1 cellular context compared by ENCODE assay signal in the genomic region with DNA sequence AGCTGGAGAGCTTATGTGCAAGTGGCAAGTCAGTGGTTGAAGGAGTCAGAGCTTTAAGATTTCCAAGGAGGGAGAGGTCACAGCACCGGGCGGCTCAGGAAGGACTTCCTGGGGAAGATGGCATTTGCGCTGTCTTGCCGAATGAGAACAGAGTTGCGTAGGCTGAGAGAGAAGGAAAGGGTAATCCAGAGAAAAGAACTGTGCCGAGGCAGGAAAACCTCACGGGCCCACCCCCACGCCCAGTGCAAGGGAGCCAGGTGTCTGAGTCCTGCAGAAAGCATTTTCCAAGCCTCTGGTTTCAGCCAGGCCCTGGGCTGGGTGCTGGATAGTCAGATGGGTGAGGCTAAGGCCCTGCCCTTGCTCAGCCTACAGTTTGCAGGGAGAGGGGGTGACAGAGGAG.
TF ChIP-seq lines count a peak whose summit lies in the region.

No MANE protein-coding gene starts in this region.

TF ChIP-seq in GM23338, 12 proteins besides CTCF, POLR2A, EP300 and RAD21:
- TF ChIP-seq JUNB (IDR thresholded peaks at IDR 0.05; ENCODE audit: unreplicated experiment) (no peak), POLR2AphosphoS5 (IDR thresholded peaks at IDR 0.05; ENCODE audit: low read depth) (no peak), NANOG (IDR thresholded peaks at IDR 0.05; ENCODE audit: borderline replicate concordance) (no peak), ZNF331 (CRISPR knock-in tag; IDR thresholded peaks at IDR 0.05; ENCODE audit: low read depth) (no peak), ZNF114 (CRISPR knock-in tag; IDR thresholded peaks at IDR 0.05) (no peak), EZH2phosphoT487 (IDR thresholded peaks at IDR 0.05; ENCODE audit: unreplicated experiment) (no peak), CREB1 (CRISPR knock-in tag; IDR thresholded peaks at IDR 0.05; ENCODE audit: low read depth) (no peak), EZH2 (IDR thresholded peaks at IDR 0.05; ENCODE audit: low read depth, unreplicated experiment) (no peak), STAT1 (IDR thresholded peaks at IDR 0.05; ENCODE audit: unreplicated experiment) (no peak), ZNF462 (CRISPR knock-in tag; IDR thresholded peaks at IDR 0.05) (no peak)
- TF ChIP-seq, protein P1, sequence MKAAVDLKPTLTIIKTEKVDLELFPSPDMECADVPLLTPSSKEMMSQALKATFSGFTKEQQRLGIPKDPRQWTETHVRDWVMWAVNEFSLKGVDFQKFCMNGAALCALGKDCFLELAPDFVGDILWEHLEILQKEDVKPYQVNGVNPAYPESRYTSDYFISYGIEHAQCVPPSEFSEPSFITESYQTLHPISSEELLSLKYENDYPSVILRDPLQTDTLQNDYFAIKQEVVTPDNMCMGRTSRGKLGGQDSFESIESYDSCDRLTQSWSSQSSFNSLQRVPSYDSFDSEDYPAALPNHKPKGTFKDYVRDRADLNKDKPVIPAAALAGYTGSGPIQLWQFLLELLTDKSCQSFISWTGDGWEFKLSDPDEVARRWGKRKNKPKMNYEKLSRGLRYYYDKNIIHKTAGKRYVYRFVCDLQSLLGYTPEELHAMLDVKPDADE (IDR thresholded peaks at IDR 0.05): no peak
- TF ChIP-seq, protein P2, sequence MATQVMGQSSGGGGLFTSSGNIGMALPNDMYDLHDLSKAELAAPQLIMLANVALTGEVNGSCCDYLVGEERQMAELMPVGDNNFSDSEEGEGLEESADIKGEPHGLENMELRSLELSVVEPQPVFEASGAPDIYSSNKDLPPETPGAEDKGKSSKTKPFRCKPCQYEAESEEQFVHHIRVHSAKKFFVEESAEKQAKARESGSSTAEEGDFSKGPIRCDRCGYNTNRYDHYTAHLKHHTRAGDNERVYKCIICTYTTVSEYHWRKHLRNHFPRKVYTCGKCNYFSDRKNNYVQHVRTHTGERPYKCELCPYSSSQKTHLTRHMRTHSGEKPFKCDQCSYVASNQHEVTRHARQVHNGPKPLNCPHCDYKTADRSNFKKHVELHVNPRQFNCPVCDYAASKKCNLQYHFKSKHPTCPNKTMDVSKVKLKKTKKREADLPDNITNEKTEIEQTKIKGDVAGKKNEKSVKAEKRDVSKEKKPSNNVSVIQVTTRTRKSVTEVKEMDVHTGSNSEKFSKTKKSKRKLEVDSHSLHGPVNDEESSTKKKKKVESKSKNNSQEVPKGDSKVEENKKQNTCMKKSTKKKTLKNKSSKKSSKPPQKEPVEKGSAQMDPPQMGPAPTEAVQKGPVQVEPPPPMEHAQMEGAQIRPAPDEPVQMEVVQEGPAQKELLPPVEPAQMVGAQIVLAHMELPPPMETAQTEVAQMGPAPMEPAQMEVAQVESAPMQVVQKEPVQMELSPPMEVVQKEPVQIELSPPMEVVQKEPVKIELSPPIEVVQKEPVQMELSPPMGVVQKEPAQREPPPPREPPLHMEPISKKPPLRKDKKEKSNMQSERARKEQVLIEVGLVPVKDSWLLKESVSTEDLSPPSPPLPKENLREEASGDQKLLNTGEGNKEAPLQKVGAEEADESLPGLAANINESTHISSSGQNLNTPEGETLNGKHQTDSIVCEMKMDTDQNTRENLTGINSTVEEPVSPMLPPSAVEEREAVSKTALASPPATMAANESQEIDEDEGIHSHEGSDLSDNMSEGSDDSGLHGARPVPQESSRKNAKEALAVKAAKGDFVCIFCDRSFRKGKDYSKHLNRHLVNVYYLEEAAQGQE (IDR thresholded peaks at IDR 0.05; ENCODE audit: unreplicated experiment): no peak
